ENCODE assay signal across 18 cellular contexts in the genomic region with DNA sequence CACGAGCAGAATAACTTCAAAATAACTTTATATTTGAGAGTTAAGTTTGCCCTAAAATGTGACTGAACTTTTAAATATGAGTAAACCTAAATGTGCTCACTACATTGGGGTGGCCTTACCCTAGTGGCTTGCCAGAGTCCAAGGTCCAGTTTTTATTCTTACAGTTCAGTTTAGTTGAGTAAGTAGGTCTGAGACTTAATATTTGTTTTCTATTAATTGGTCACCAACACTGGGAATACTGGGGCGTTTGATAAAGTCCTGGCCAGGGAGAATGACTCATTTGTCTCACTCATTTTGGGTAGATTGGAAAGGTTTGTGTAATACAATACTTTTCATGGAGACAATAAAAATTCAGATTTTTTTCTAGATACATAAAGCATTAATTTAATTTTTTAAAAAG.
DNase-seq lines count a peak whose midpoint lies in the region; ATAC-seq, FAIRE-seq and TF ChIP-seq lines count a peak whose summit lies in the region.
"Had no signal": no experiment of that assay in that cellular context is flagged by ENCODE, and none has a peak within 500 bp of the region (broad histone marks: within the 10 kb centered on the region; RNA-seq: fewer than 3 reads in every experiment).

No MANE protein-coding gene starts in this region.

- CTCF ChIA-PET in HepG2 (lab: Yijun Ruan, JAX; ENCODE audit: low intra/inter-chr PET ratio, low total read pairs), result no interaction called here

- intact Hi-C loops in HepG2 (cut with micrococcal nuclease; ENCODE audit: unreplicated experiment), result no loop called here

- H3K4me3 ChIP-seq in GM23248 (peak overlapping the region; percentile 49), coronary artery (no peak overlapping the region), HepG2 (replicated peaks in 1 of 3; ENCODE audit: insufficient read depth in 1 of 3, low read depth in 2 of 3, low read length in 3 of 3) (no peak overlapping the region), skeletal muscle satellite cell (ENCODE audit: low read length) (no peak overlapping the region)
- H3K4me3 ChIP-seq: cardiac muscle cell had no signal

- TF ChIP-seq CTCF in coronary artery (IDR thresholded peaks at IDR 0.05) (no peak), HepG2 (CRISPR knock-in tag; IDR thresholded peaks at IDR 0.05) (no peak)

- DNase-seq in GM23248, result peak; percentile 78
- DNase-seq in coronary artery (ENCODE audit: low spot score), result no peak
- DNase-seq in HepG2 (ENCODE audit: low spot score), result peak; percentile 47
- DNase-seq in SIG-M5 treated with dmso at 0.1 percent for 504 hours (lab: John Stamatoyannopoulos, UW; ENCODE audit: unreplicated experiment), result no peak
- DNase-seq in NCI-H187 treated with DMSO at 0.1 percent for 48 hours (lab: John Stamatoyannopoulos, UW), result no peak
- DNase-seq: activated CD4-positive, alpha-beta T cell treated with anti-CD3 and anti-CD28 coated beads, Interleukin-2, amount 10 ng/mL, durations not matched to agents 7 days and 5 days; activated naive CD4-positive, alpha-beta T cell treated with anti-CD3 and anti-CD28 coated beads, Interleukin-2, amount 50 U/mL, for 16 hours; activated T-cell treated with anti-CD3 and anti-CD28 coated beads for 4 hours; effector memory CD4-positive, alpha-beta T cell; foreskin melanocyte; NCI-H446; nucleus accumbens; stimulated activated naive CD8-positive, alpha-beta T cell treated with anti-CD3 and anti-CD28 coated beads, Interleukin-15, amount 100 ng/mL, for 72 hours had no signal

- no peak overlapping the region for H2AFZ ChIP-seq in GM23248
- H2AFZ ChIP-seq in HepG2 (ENCODE audit: low read length), result no peak overlapping the region

- no peak for TF ChIP-seq EP300 in HepG2 (IDR thresholded peaks at IDR 0.05; ENCODE audit: low read depth in 2 of 2, low read length in 2 of 2)
- no peak for TF ChIP-seq EP300 in HepG2 (CRISPR knock-in tag; IDR thresholded peaks at IDR 0.05; ENCODE audit: borderline replicate concordance)

- H3K27me3 ChIP-seq in GM23248 (replicated peaks; ENCODE audit: insufficient read depth), result no peaks in the 10 kb centered on the region
- H3K27me3 ChIP-seq in HepG2 (ENCODE audit: control insufficient read depth in 1 of 2, insufficient read depth in 2 of 2, low read length in 2 of 2), result no peaks in the 10 kb centered on the region
- H3K27me3 ChIP-seq in skeletal muscle satellite cell (ENCODE audit: control insufficient read depth, insufficient read depth, low read length), result peaks cover 3% of the 10 kb centered on the region
- H3K27me3 ChIP-seq: cardiac muscle cell had no signal

- H3K79me2 ChIP-seq in GM23248 (ENCODE audit: insufficient read depth) (no peaks in the 10 kb centered on the region), HepG2 (ENCODE audit: insufficient read depth, low read length) (no peaks in the 10 kb centered on the region)

- BruUV-seq in HepG2 (replicated peaks; lab: Mats Ljungman, UMichigan), result no TSS peak

- H3K4me2 ChIP-seq in GM23248 (ENCODE audit: unreplicated experiment) (peak overlapping the region; percentile 76), HepG2 (ENCODE audit: low read depth, low read length) (peak overlapping the region; percentile 35; the same call in 1 of the 2 replicates), skeletal muscle satellite cell (ENCODE audit: low read length) (peak overlapping the region; percentile 54)
- H3K4me2 ChIP-seq: KMS-11 had no signal

- TF ChIP-seq POLR2A in HepG2 (IDR thresholded peaks at IDR 0.05; ENCODE audit: insufficient read depth in 1 of 2, low read depth in 2 of 2, low read length in 2 of 2), result no peak

- H4K20me1 ChIP-seq in GM23248 (ENCODE audit: insufficient read depth), result no peaks in the 10 kb centered on the region
- no peaks in the 10 kb centered on the region for H4K20me1 ChIP-seq in HepG2 (ENCODE audit: insufficient read depth, low read length)

- peak overlapping the region; percentile 91 for H3K27ac ChIP-seq in GM23248
- H3K27ac ChIP-seq in coronary artery, result peak overlapping the region; percentile 44 to 86
- no peak overlapping the region for H3K27ac ChIP-seq in HepG2 (ENCODE audit: extremely low read length, insufficient read depth, low read length)
- H3K27ac ChIP-seq: cardiac muscle cell, KMS-11 had no signal

- no peak for FAIRE-seq in HepG2 (lab: Jason Lieb, UNC)

- H3K4me1 ChIP-seq in GM23248 (ENCODE audit: insufficient read depth) (peaks cover 43% of the 10 kb centered on the region), HepG2 (ENCODE audit: insufficient read depth, low read length) (peaks cover 22% of the 10 kb centered on the region), skeletal muscle satellite cell (ENCODE audit: control insufficient read depth, insufficient read depth, low read length) (peaks cover 28% of the 10 kb centered on the region)

- H3K36me3 ChIP-seq in GM23248 (ENCODE audit: low read depth) (no peaks in the 10 kb centered on the region), HepG2 (replicated peaks in 1 of 2; ENCODE audit: control insufficient read depth in 1 of 2, insufficient read depth in 2 of 2, low read length in 2 of 2) (no peaks in the 10 kb centered on the region), skeletal muscle satellite cell (ENCODE audit: insufficient read depth, low read length) (no peaks in the 10 kb centered on the region)
- H3K36me3 ChIP-seq: cardiac muscle cell had no signal

- peak; percentile 66 for ATAC-seq in HepG2
- no peak for ATAC-seq in GM19463 (IDR thresholded peaks at IDR 0.05; ENCODE audit: unreplicated experiment)
- ATAC-seq in HG02763 (IDR thresholded peaks at IDR 0.05; ENCODE audit: unreplicated experiment), result no peak
- ATAC-seq: stimulated activated naive CD8-positive, alpha-beta T cell treated with anti-CD3 and anti-CD28 coated beads, Interleukin-15, amount 100 ng/mL, for 72 hours had no signal

- in situ Hi-C loops in GM23248 (cut with MboI) (no loop called here), HepG2 (cut with HindIII; ENCODE audit: extremely low pct_ligation_motif_present, low pct_unique_long_range_greater_than_20kb) (no loop called here)

- H3K9me3 ChIP-seq in GM23248 (ENCODE audit: low read depth) (no peaks in the 10 kb centered on the region), HepG2 (ENCODE audit: low read length) (no peaks in the 10 kb centered on the region), skeletal muscle satellite cell (replicated peaks; ENCODE audit: low read length) (no peaks in the 10 kb centered on the region)

- POLR2A ChIA-PET in HepG2 (lab: Yijun Ruan, JAX), result no interaction called here

- peak overlapping the region; percentile 58 for H3K9ac ChIP-seq in GM23248
- H3K9ac ChIP-seq in HepG2 (ENCODE audit: insufficient read depth, low read depth, low read length), result no peak overlapping the region
- peak overlapping the region; percentile 58 for H3K9ac ChIP-seq in skeletal muscle satellite cell (ENCODE audit: low read depth, low read length)
- H3K9ac ChIP-seq: KMS-11 had no signal

- no peak for TF ChIP-seq RAD21 in HepG2 (CRISPR knock-in tag; IDR thresholded peaks at IDR 0.05)

- H3F3A ChIP-seq in GM23248 (ENCODE audit: insufficient read depth), result peaks cover 33% of the 10 kb centered on the region

- no peaks in the 10 kb centered on the region for H3K9me2 ChIP-seq in GM23248 (ENCODE audit: insufficient read depth)

- WGBS in GM23248 (ENCODE audit: low coverage in 1 of 2, low lambda C conversion rate in 2 of 2, missing lambda C conversion rate in 2 of 2), 2 experiments, result 0 to 1% methylated on average over 2 of the region's 2 CpGs
- WGBS in HepG2 (ENCODE audit: low lambda C conversion rate), result 2% methylated on average over 2 of the region's 2 CpGs

TF ChIP-seq in HepG2, 621 proteins besides CTCF, POLR2A, EP300 and RAD21:
- TF ChIP-seq ZNF644 (CRISPR knock-in tag; IDR thresholded peaks at IDR 0.05; ENCODE audit: low read depth) (0 out of 2 replicates have a peak, but pooled peaks have one; percentile 27), ZBTB21 (CRISPR knock-in tag; IDR thresholded peaks at IDR 0.05) (no peak), HNF4A (CRISPR knock-in tag; IDR thresholded peaks at IDR 0.05) (peak; percentile 10; the same call in 1 of the 2 replicates), ARID5B (CRISPR knock-in tag; IDR thresholded peaks at IDR 0.05) (0 out of 2 replicates have a peak, but pooled peaks have one; percentile 13), FOSL2 (CRISPR knock-in tag; IDR thresholded peaks at IDR 0.05) (peak; percentile 18; the same call in 1 of the 2 replicates)

Comparison
In these comparisons a context has a peak if more than half of its experiments do, and no peak if none do; other contexts are left out.
1. DNase-seq: peak in GM23248 (single experiment) and HepG2 (single experiment); none in coronary artery (single experiment), SIG-M5 treated with dmso at 0.1 percent for 504 hours (single experiment) and NCI-H187 treated with DMSO at 0.1 percent for 48 hours (single experiment).
2. Peak in every context shown above with its lines, with median percentiles within 50 percentile points of each other: H3K4me2 ChIP-seq.